ENCODE assay signal across 1 cellular context in the genomic region with DNA sequence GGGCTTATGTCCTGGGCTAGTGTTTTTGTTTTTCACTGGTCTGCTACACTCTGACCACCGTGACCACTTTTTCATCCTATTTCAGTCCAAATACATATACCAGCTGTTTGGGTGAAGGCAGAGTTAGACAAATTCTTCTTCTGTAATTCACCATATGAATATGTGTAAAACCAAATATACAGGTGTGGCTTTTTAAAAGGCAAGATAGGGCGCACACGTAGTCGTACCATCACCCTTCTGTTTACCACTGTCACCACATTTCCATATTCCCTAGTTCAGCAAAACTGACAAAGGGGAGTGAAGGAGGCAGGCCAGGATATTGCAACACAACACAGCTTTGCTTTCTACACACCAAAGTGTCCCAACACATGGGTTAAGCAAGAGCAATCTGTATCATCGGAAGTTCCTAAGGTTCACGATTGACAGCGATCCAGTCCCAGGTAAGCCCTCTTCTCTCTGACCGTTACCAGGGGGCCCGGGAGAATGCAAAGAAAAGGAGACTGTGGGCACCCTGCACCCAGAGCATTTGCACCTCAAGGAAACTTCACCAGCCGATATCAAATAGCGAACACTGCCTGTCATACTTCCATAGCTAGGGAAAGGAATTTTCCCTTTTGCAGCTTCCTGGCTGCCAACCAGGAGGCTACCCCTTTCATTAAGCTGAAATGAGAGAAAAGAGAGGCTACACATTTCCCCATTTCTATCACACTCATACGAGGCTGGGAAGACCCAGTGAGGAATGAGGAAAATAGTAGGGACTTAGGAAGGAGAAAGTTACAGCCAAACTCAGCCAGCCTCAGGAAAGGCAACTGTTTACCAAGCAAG.
TF ChIP-seq lines count a peak whose summit lies in the region.

No MANE protein-coding gene starts in this region.

TF ChIP-seq in HepG2, 621 proteins besides CTCF, POLR2A, EP300 and RAD21 (continued from another document and continues in another):
- peak; percentile 86; the same call in 1 of the 2 replicates for TF ChIP-seq KDM4B (CRISPR knock-in tag; IDR thresholded peaks at IDR 0.05)
- TF ChIP-seq, protein P1, sequence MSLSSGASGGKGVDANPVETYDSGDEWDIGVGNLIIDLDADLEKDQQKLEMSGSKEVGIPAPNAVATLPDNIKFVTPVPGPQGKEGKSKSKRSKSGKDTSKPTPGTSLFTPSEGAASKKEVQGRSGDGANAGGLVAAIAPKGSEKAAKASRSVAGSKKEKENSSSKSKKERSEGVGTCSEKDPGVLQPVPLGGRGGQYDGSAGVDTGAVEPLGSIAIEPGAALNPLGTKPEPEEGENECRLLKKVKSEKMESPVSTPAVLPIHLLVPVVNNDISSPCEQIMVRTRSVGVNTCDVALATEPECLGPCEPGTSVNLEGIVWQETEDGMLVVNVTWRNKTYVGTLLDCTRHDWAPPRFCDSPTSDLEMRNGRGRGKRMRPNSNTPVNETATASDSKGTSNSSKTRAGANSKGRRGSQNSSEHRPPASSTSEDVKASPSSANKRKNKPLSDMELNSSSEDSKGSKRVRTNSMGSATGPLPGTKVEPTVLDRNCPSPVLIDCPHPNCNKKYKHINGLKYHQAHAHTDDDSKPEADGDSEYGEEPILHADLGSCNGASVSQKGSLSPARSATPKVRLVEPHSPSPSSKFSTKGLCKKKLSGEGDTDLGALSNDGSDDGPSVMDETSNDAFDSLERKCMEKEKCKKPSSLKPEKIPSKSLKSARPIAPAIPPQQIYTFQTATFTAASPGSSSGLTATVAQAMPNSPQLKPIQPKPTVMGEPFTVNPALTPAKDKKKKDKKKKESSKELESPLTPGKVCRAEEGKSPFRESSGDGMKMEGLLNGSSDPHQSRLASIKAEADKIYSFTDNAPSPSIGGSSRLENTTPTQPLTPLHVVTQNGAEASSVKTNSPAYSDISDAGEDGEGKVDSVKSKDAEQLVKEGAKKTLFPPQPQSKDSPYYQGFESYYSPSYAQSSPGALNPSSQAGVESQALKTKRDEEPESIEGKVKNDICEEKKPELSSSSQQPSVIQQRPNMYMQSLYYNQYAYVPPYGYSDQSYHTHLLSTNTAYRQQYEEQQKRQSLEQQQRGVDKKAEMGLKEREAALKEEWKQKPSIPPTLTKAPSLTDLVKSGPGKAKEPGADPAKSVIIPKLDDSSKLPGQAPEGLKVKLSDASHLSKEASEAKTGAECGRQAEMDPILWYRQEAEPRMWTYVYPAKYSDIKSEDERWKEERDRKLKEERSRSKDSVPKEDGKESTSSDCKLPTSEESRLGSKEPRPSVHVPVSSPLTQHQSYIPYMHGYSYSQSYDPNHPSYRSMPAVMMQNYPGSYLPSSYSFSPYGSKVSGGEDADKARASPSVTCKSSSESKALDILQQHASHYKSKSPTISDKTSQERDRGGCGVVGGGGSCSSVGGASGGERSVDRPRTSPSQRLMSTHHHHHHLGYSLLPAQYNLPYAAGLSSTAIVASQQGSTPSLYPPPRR (CRISPR knock-in tag; IDR thresholded peaks at IDR 0.05; ENCODE audit: borderline replicate concordance) = peak; percentile 48; the same call in 1 of the 2 replicates
- TF ChIP-seq, protein P2, sequence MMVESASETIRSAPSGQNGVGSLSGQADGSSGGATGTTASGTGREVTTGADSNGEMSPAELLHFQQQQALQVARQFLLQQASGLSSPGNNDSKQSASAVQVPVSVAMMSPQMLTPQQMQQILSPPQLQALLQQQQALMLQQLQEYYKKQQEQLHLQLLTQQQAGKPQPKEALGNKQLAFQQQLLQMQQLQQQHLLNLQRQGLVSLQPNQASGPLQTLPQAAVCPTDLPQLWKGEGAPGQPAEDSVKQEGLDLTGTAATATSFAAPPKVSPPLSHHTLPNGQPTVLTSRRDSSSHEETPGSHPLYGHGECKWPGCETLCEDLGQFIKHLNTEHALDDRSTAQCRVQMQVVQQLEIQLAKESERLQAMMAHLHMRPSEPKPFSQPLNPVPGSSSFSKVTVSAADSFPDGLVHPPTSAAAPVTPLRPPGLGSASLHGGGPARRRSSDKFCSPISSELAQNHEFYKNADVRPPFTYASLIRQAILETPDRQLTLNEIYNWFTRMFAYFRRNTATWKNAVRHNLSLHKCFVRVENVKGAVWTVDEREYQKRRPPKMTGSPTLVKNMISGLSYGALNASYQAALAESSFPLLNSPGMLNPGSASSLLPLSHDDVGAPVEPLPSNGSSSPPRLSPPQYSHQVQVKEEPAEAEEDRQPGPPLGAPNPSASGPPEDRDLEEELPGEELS (CRISPR knock-in tag; IDR thresholded peaks at IDR 0.05) = peak; percentile 91
- TF ChIP-seq ZNF788 (CRISPR knock-in tag; IDR thresholded peaks at IDR 0.05; ENCODE audit: borderline replicate concordance) = no peak; the same call in 1 of the 2 replicates
- no peak for TF ChIP-seq JUND (CRISPR knock-in tag; IDR thresholded peaks at IDR 0.05)
- TF ChIP-seq, protein P3, sequence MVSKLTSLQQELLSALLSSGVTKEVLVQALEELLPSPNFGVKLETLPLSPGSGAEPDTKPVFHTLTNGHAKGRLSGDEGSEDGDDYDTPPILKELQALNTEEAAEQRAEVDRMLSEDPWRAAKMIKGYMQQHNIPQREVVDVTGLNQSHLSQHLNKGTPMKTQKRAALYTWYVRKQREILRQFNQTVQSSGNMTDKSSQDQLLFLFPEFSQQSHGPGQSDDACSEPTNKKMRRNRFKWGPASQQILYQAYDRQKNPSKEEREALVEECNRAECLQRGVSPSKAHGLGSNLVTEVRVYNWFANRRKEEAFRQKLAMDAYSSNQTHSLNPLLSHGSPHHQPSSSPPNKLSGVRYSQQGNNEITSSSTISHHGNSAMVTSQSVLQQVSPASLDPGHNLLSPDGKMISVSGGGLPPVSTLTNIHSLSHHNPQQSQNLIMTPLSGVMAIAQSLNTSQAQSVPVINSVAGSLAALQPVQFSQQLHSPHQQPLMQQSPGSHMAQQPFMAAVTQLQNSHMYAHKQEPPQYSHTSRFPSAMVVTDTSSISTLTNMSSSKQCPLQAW (CRISPR knock-in tag; IDR thresholded peaks at IDR 0.05) = peak; percentile 51; the same call in 1 of the 2 replicates
- TF ChIP-seq ZNF501 (CRISPR knock-in tag; IDR thresholded peaks at IDR 0.05) = 0 out of 2 replicates have a peak, but pooled peaks have one; percentile 38
- no peak for TF ChIP-seq ZNF615 (CRISPR knock-in tag; IDR thresholded peaks at IDR 0.05; ENCODE audit: borderline replicate concordance)
- peak; percentile 34 for TF ChIP-seq SKI (IDR thresholded peaks at IDR 0.05; ENCODE audit: partially characterized antibody)
- TF ChIP-seq PHF21A (CRISPR knock-in tag; IDR thresholded peaks at IDR 0.05) = peak; percentile 72; the same call in 1 of the 2 replicates
- no peak for TF ChIP-seq ZNF253 (CRISPR knock-in tag; IDR thresholded peaks at IDR 0.05; ENCODE audit: borderline replicate concordance)
- TF ChIP-seq BCL6 (CRISPR knock-in tag; IDR thresholded peaks at IDR 0.05) = peak; percentile 78
- TF ChIP-seq, protein P4, sequence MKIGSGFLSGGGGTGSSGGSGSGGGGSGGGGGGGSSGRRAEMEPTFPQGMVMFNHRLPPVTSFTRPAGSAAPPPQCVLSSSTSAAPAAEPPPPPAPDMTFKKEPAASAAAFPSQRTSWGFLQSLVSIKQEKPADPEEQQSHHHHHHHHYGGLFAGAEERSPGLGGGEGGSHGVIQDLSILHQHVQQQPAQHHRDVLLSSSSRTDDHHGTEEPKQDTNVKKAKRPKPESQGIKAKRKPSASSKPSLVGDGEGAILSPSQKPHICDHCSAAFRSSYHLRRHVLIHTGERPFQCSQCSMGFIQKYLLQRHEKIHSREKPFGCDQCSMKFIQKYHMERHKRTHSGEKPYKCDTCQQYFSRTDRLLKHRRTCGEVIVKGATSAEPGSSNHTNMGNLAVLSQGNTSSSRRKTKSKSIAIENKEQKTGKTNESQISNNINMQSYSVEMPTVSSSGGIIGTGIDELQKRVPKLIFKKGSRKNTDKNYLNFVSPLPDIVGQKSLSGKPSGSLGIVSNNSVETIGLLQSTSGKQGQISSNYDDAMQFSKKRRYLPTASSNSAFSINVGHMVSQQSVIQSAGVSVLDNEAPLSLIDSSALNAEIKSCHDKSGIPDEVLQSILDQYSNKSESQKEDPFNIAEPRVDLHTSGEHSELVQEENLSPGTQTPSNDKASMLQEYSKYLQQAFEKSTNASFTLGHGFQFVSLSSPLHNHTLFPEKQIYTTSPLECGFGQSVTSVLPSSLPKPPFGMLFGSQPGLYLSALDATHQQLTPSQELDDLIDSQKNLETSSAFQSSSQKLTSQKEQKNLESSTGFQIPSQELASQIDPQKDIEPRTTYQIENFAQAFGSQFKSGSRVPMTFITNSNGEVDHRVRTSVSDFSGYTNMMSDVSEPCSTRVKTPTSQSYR (CRISPR knock-in tag; IDR thresholded peaks at IDR 0.05; ENCODE audit: borderline replicate concordance) = peak; percentile 46; the same call in 1 of the 2 replicates
- TF ChIP-seq ZNF747 (CRISPR knock-in tag; IDR thresholded peaks at IDR 0.05; ENCODE audit: borderline replicate concordance) = peak; percentile 53; the same call in 1 of the 2 replicates
- peak; percentile 62 for TF ChIP-seq ZMYM4 (CRISPR knock-in tag; IDR thresholded peaks at IDR 0.05)
- TF ChIP-seq, protein P5, sequence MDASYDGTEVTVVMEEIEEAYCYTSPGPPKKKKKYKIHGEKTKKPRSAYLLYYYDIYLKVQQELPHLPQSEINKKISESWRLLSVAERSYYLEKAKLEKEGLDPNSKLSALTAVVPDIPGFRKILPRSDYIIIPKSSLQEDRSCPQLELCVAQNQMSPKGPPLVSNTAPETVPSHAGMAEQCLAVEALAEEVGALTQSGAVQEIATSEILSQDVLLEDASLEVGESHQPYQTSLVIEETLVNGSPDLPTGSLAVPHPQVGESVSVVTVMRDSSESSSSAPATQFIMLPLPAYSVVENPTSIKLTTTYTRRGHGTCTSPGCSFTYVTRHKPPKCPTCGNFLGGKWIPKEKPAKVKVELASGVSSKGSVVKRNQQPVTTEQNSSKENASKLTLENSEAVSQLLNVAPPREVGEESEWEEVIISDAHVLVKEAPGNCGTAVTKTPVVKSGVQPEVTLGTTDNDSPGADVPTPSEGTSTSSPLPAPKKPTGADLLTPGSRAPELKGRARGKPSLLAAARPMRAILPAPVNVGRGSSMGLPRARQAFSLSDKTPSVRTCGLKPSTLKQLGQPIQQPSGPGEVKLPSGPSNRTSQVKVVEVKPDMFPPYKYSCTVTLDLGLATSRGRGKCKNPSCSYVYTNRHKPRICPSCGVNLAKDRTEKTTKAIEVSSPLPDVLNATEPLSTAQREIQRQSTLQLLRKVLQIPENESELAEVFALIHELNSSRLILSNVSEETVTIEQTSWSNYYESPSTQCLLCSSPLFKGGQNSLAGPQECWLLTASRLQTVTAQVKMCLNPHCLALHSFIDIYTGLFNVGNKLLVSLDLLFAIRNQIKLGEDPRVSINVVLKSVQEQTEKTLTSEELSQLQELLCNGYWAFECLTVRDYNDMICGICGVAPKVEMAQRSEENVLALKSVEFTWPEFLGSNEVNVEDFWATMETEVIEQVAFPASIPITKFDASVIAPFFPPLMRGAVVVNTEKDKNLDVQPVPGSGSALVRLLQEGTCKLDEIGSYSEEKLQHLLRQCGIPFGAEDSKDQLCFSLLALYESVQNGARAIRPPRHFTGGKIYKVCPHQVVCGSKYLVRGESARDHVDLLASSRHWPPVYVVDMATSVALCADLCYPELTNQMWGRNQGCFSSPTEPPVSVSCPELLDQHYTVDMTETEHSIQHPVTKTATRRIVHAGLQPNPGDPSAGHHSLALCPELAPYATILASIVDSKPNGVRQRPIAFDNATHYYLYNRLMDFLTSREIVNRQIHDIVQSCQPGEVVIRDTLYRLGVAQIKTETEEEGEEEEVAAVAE (CRISPR knock-in tag; IDR thresholded peaks at IDR 0.05; ENCODE audit: borderline replicate concordance) = 0 out of 2 replicates have a peak, but pooled peaks have one; percentile 33
- TF ChIP-seq ZSCAN21 (CRISPR knock-in tag; IDR thresholded peaks at IDR 0.05; ENCODE audit: borderline replicate concordance) = no peak; the same call in 1 of the 2 replicates
- TF ChIP-seq CBX5 (CRISPR knock-in tag; IDR thresholded peaks at IDR 0.05; ENCODE audit: borderline replicate concordance) = peak; percentile 88; the same call in 1 of the 2 replicates
- 0 out of 4 replicates have a peak, but pooled peaks of 1 of the 2 experiments have one; percentile 14 for TF ChIP-seq KLF16 (CRISPR knock-in tag; IDR thresholded peaks at IDR 0.05)
- TF ChIP-seq MEIS2 (CRISPR knock-in tag; IDR thresholded peaks at IDR 0.05) = peak; percentile 32; the same call in 1 of the 2 replicates
- TF ChIP-seq U2AF2 (IDR thresholded peaks at IDR 0.05; ENCODE audit: low read depth, low read length) = no peak
- peak; percentile 85 for TF ChIP-seq IRF2 (CRISPR knock-in tag; IDR thresholded peaks at IDR 0.05)
- TF ChIP-seq, protein P6, sequence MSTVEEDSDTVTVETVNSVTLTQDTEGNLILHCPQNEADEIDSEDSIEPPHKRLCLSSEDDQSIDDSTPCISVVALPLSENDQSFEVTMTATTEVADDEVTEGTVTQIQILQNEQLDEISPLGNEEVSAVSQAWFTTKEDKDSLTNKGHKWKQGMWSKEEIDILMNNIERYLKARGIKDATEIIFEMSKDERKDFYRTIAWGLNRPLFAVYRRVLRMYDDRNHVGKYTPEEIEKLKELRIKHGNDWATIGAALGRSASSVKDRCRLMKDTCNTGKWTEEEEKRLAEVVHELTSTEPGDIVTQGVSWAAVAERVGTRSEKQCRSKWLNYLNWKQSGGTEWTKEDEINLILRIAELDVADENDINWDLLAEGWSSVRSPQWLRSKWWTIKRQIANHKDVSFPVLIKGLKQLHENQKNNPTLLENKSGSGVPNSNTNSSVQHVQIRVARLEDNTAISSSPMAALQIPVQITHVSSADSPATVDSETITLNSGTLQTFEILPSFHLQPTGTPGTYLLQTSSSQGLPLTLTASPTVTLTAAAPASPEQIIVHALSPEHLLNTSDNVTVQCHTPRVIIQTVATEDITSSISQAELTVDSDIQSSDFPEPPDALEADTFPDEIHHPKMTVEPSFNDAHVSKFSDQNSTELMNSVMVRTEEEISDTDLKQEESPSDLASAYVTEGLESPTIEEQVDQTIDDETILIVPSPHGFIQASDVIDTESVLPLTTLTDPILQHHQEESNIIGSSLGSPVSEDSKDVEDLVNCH (CRISPR knock-in tag; IDR thresholded peaks at IDR 0.05) = no peak
- 0 out of 2 replicates have a peak, but pooled peaks have one; percentile 43 for TF ChIP-seq FOXP1 (IDR thresholded peaks at IDR 0.05)
- peak; percentile 91 for TF ChIP-seq FOXP1 (CRISPR knock-in tag; IDR thresholded peaks at IDR 0.05)
- TF ChIP-seq, protein P7, sequence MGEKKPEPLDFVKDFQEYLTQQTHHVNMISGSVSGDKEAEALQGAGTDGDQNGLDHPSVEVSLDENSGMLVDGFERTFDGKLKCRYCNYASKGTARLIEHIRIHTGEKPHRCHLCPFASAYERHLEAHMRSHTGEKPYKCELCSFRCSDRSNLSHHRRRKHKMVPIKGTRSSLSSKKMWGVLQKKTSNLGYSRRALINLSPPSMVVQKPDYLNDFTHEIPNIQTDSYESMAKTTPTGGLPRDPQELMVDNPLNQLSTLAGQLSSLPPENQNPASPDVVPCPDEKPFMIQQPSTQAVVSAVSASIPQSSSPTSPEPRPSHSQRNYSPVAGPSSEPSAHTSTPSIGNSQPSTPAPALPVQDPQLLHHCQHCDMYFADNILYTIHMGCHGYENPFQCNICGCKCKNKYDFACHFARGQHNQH (CRISPR knock-in tag; IDR thresholded peaks at IDR 0.05) = peak; percentile 62
- peak; percentile 73 for TF ChIP-seq SALL1 (CRISPR knock-in tag; IDR thresholded peaks at IDR 0.05)
- peak; percentile 32; the same call in 1 of the 2 replicates for TF ChIP-seq ZNF292 (CRISPR knock-in tag; IDR thresholded peaks at IDR 0.05; ENCODE audit: borderline replicate concordance, low read depth)
- TF ChIP-seq FOXJ3 (CRISPR knock-in tag; IDR thresholded peaks at IDR 0.05; ENCODE audit: borderline replicate concordance) = peak; percentile 56; the same call in 1 of the 2 replicates
- TF ChIP-seq SMC3 (IDR thresholded peaks at IDR 0.05; ENCODE audit: low read length) = peak; percentile 65; the same call in 1 of the 2 replicates
- peak; percentile 75 for TF ChIP-seq MED1 (CRISPR knock-in tag; IDR thresholded peaks at IDR 0.05)
- peak; percentile 76; the same call in 1 of the 2 replicates for TF ChIP-seq ZNF12 (CRISPR knock-in tag; IDR thresholded peaks at IDR 0.05)
- peak; percentile 40; the same call in 1 of the 2 replicates for TF ChIP-seq HOXA5 (CRISPR knock-in tag; IDR thresholded peaks at IDR 0.05)
- TF ChIP-seq ZNF619 (CRISPR knock-in tag; IDR thresholded peaks at IDR 0.05) = 0 out of 2 replicates have a peak, but pooled peaks have one; percentile 58
